Comparison of ENCODE assay signal across 2 cellular contexts in the genomic region with DNA sequence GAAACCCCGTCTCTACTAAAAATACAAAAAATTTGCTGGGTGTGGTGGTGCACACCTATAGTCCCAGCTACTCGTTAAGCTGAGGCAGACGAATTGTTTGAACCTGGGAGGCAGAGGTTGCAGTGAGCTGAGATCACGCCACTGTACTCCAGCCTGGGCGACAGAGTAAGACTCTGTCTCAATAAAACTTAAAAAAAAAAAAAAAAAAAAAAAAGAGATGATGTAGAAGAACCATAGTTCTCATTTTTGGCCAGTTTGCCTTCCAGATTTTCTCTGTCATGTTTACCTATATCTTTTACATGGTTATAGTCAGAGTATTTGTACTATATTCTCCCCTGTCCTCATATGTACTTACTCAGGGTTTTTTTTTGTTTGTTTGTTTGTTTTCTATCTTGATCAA.
TF ChIP-seq lines count a peak whose summit lies in the region.

No MANE protein-coding gene starts in this region.

TF ChIP-seq in HepG2, 621 proteins besides CTCF, POLR2A, EP300 and RAD21:
- TF ChIP-seq ZBTB40 (IDR thresholded peaks at IDR 0.05) (no peak), ZBTB40 (CRISPR knock-in tag; IDR thresholded peaks at IDR 0.05) (peak; percentile 45; the same call in 1 of the 2 replicates), ZNF207 (IDR thresholded peaks at IDR 0.05; ENCODE audit: borderline replicate concordance) (no peak)
TF ChIP-seq in HepG2: peak in this region for 1.

TF ChIP-seq in GM12878, 131 proteins besides CTCF, POLR2A, EP300 and RAD21:
- no peak for TF ChIP-seq FOXM1 (IDR thresholded peaks at IDR 0.05; ENCODE audit: low read depth, low read length)
- 0 out of 2 replicates have a peak, but pooled peaks have one; percentile 39 for TF ChIP-seq ZBTB40 (IDR thresholded peaks at IDR 0.05; ENCODE audit: borderline replicate concordance)
- TF ChIP-seq ZNF384 (IDR thresholded peaks at IDR 0.05; ENCODE audit: borderline replicate concordance, low read depth, low read length), result 0 out of 2 replicates have a peak, but pooled peaks have one; percentile 26
